ENCODE assay signal across 8 cellular contexts in genomic region chr6:79076160-79076559, GRCh38. TPM values are rescaled to one million over a fixed set of nuclear protein-coding genes. Genes with fewer than 3 reads are reported as not detected.
DNase-seq lines count a peak whose midpoint lies in the region; ATAC-seq and TF ChIP-seq lines count a peak whose summit lies in the region.

No MANE protein-coding gene starts in this region.

- no peaks in the 10 kb centered on the region; the same call in 1 of the 2 replicates for H3K9me3 ChIP-seq in SJCRH30 (replicated peaks)
- no peaks in the 10 kb centered on the region for H3K9me3 ChIP-seq in parathyroid adenoma (ENCODE audit: control insufficient read depth, low read length)

- TF ChIP-seq CTCF in parathyroid adenoma (IDR thresholded peaks at IDR 0.05) = no peak

- H3K36me3 ChIP-seq in SJCRH30 (peaks cover 32% of the 10 kb centered on the region), parathyroid adenoma (ENCODE audit: control insufficient read depth, insufficient read depth, low read length) (no peaks in the 10 kb centered on the region)

- H2AFZ ChIP-seq in parathyroid adenoma = peak overlapping the region; percentile 54

- H3K4me1 ChIP-seq in SJCRH30 (peaks cover 6% of the 10 kb centered on the region; the same call in 1 of the 2 replicates), parathyroid adenoma (peaks cover 7% of the 10 kb centered on the region)

- H3K79me2 ChIP-seq in parathyroid adenoma = peaks cover 14% of the 10 kb centered on the region

- peak overlapping the region; percentile 81 for H3K4me3 ChIP-seq in SJCRH30
- H3K4me3 ChIP-seq in parathyroid adenoma (ENCODE audit: low read depth, low read length) = peak overlapping the region; percentile 87

- no peak overlapping the region for H3K4me2 ChIP-seq in parathyroid adenoma (ENCODE audit: low read length)

- H3K9ac ChIP-seq in parathyroid adenoma = no peak overlapping the region

- peak; percentile 7 for DNase-seq in activated CD4-positive, alpha-beta T cell treated with anti-CD3 and anti-CD28 coated beads for 48 hours
- no peak for DNase-seq in activated CD4-positive, alpha-beta T cell treated with anti-CD3 and anti-CD28 coated beads for 4 hours
- peak in 1 of 2 experiments; percentile 22 for DNase-seq in SJCRH30
- DNase-seq in epithelial cell of prostate (ENCODE audit: low read depth, low spot score) = no peak
- no peak for DNase-seq in NCI-H226
- no peak for DNase-seq in SHP77 (lab: John Stamatoyannopoulos, UW)

- H3K27me3 ChIP-seq in SJCRH30 (no peaks in the 10 kb centered on the region), parathyroid adenoma (ENCODE audit: control insufficient read depth, insufficient read depth, low read length) (no peaks in the 10 kb centered on the region)

- ATAC-seq in HG03442 (IDR thresholded peaks at IDR 0.05; ENCODE audit: unreplicated experiment) = no peak

- H3K27ac ChIP-seq in SJCRH30 (peak overlapping the region; percentile 81), epithelial cell of prostate (peak overlapping the region; percentile 85), parathyroid adenoma (no peak overlapping the region)

RNA-seq across cellular contexts. Expression of gene PHIP, which starts 1.9 kb away (rescaled TPM):
- 41.7 and 51.3 TPM in 2 replicates for total RNA-seq in SJCRH30 (2014; rRNA removed; shearing (Covaris generic))
